Comparison of ENCODE assay signal across 9 cellular contexts in the genomic region with DNA sequence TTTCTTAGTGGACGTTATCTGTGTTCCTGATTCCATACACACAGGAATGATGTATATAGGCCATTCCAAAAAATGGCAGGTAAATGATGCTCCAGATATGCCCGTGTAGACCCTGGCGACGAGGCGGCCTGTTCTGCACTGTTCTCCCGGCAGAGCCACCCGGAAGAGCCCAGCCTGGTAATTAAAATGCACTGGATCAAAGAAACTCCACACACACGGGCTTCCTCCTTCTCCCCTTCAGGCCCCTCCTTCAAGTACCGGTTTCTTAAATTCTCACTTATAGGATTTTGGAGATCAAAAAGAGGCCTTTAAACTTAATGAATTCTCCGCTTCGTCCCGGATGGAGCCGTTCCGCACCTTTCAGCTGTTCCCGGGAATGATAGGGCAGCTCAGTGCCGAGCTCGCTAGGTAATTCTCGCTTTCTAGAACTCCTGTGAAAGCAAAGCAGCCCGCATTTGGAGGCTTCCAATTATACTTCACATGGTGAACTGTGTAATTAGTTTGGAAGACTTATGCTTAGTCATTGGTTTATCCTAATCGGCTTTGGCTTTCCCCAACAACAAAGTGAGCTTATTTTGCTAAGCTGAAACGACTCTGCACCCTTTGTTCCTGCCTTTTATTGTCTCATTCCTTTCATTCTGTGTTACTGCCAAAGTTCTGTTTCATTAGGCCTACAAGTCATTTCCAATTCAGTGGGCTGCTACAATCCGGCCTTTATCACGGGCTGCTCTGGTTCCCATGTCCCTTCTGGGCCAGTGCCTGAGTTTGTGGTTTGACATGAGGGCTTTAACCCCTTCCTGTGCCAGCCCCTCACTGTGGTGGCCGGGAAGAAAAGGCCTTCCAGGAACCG.
DNase-seq lines count a peak whose midpoint lies in the region; ATAC-seq and TF ChIP-seq lines count a peak whose summit lies in the region.
"Had no signal": no experiment of that assay in that cellular context is flagged by ENCODE, and none has a peak within 500 bp of the region (broad histone marks: within the 10 kb centered on the region; RNA-seq: fewer than 3 reads in every experiment).

No MANE protein-coding gene starts in this region.

- DNase-seq in HAP-1 (ENCODE audit: low spot score in 2 of 2) (peak; percentile 91 to 99), UCSD-AML1 (lab: John Stamatoyannopoulos, UW; ENCODE audit: unreplicated experiment) (peak; percentile 28), left cardiac atrium (no peak), retinal pigment epithelial cell (ENCODE audit: low read depth) (peak; percentile 100), activated gamma-delta T cell treated with Interleukin-2 at 50 U/mL for 16 hours (no peak), SKM-1 (lab: John Stamatoyannopoulos, UW; ENCODE audit: unreplicated experiment) (no peak), NCI-H1436 (lab: John Stamatoyannopoulos, UW) (no peak)
- DNase-seq in activated CD8-positive, alpha-beta memory T cell treated with anti-CD3 and anti-CD28 coated beads, Interleukin-2, amount 10 ng/mL, durations not matched to agents 7 days and 5 days, result no peak

- H3K9me3 ChIP-seq in HAP-1, result no peaks in the 10 kb centered on the region

- peak; percentile 32 to 42 for ATAC-seq in left cardiac atrium
- no peak for ATAC-seq in activated CD8-positive, alpha-beta memory T cell treated with anti-CD3 and anti-CD28 coated beads, Interleukin-2, amount 10 ng/mL, durations not matched to agents 7 days and 5 days

- no peaks in the 10 kb centered on the region for H3K27me3 ChIP-seq in HAP-1 (ENCODE audit: low read depth)

- H3K36me3 ChIP-seq in HAP-1 (replicated peaks), result no peaks in the 10 kb centered on the region

- CTCF ChIA-PET in activated CD8-positive, alpha-beta memory T cell treated with anti-CD3 and anti-CD28 coated beads, Interleukin-2, amount 10 ng/mL, durations not matched to agents 7 days and 5 days (lab: Charles Lee), result interaction anchor here (1.2 to 2.0 kb wide), 2 partner anchors 48 to 163 kb away, joined by 3 to 7 read pairs; no protein-coding TSS in a partner anchor

- peaks cover 49% of the 10 kb centered on the region for H3K4me1 ChIP-seq in HAP-1

- peaks cover 3% of the 10 kb centered on the region for H3K36me3 Mint-ChIP-seq in activated CD8-positive, alpha-beta memory T cell treated with anti-CD3 and anti-CD28 coated beads, Interleukin-2, amount 10 ng/mL, durations not matched to agents 7 days and 5 days

- no peaks in the 10 kb centered on the region for H3K9me3 Mint-ChIP-seq in activated CD8-positive, alpha-beta memory T cell treated with anti-CD3 and anti-CD28 coated beads, Interleukin-2, amount 10 ng/mL, durations not matched to agents 7 days and 5 days (ENCODE audit: low read depth)

- no peak overlapping the region for H3K27ac Mint-ChIP-seq in activated CD8-positive, alpha-beta memory T cell treated with anti-CD3 and anti-CD28 coated beads, Interleukin-2, amount 10 ng/mL, durations not matched to agents 7 days and 5 days

- peaks cover 35% of the 10 kb centered on the region for H3K4me1 Mint-ChIP-seq in activated CD8-positive, alpha-beta memory T cell treated with anti-CD3 and anti-CD28 coated beads, Interleukin-2, amount 10 ng/mL, durations not matched to agents 7 days and 5 days

- in situ Hi-C loops in HAP-1 (cut with MboI; ENCODE audit: low sequenced_read_pairs), result no loop called here

- TF ChIP-seq CTCF in retinal pigment epithelial cell (conservative IDR thresholded peaks at IDR 0.05; ENCODE audit: low read depth, low read length), result no peak

- peak overlapping the region; percentile 8 for H3K4me3 ChIP-seq in HAP-1
- H3K4me3 ChIP-seq in retinal pigment epithelial cell (ENCODE audit: low read length), result peak overlapping the region; percentile 21
- H3K4me3 ChIP-seq: SK-N-MC had no signal

- H3K27me3 Mint-ChIP-seq in activated CD8-positive, alpha-beta memory T cell treated with anti-CD3 and anti-CD28 coated beads, Interleukin-2, amount 10 ng/mL, durations not matched to agents 7 days and 5 days, result no peaks in the 10 kb centered on the region

- H3K4me3 Mint-ChIP-seq in activated CD8-positive, alpha-beta memory T cell treated with anti-CD3 and anti-CD28 coated beads, Interleukin-2, amount 10 ng/mL, durations not matched to agents 7 days and 5 days, result no peak overlapping the region

- intact Hi-C loops in left cardiac atrium (cut with DNase I), result no loop called here

Comparison
In these comparisons a context has a peak if more than half of its experiments do, and no peak if none do; other contexts are left out.
1. DNase-seq: peak in HAP-1 (2 of 2), UCSD-AML1 (single experiment) and retinal pigment epithelial cell (single experiment); none in left cardiac atrium (single experiment), activated gamma-delta T cell treated with Interleukin-2 at 50 U/mL for 16 hours (single experiment), SKM-1 (single experiment), NCI-H1436 (single experiment) and activated CD8-positive, alpha-beta memory T cell treated with anti-CD3 and anti-CD28 coated beads, Interleukin-2, amount 10 ng/mL, durations not matched to agents 7 days and 5 days (single experiment).